ENCODE assay signal across 8 cellular contexts in the genomic region with DNA sequence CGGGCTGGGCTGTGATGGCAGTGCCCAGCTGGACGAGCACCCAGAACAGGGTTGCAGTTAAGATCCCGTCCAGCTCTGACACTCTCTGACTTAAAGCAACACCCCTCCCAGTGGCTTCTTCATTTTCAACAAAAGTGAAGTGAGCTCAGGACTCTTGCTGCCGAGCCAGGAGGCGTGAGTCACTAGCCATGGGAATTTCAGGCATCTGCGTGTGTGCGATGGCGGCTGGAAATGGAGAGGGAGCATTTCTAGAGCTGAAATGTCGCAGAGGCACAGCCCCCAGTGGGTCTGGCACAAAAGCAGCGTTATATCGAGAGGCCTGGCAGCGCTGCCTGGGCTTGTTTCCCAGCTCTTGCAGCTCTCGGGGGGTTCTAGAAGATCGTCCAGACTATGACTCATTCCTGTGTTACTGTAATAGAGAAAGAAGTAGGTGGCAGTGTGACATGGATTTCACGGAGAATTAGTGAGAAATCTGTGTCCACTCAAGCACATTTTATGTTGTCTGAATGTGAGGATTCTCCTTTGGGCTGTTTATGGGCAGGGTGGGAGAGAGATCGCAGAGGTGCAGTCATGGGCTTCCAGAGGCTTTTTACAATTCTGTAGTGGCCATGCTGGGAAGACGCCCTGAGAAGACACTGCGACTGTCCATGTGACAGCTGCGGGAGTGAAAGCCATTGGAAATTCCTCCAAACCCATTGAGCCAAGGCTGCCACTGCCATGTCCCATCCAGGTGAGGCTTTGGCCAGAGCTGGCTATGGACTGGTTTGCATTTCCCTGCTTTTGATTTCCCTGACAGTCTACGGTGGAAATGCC.
DNase-seq lines count a peak whose midpoint lies in the region; ATAC-seq and TF ChIP-seq lines count a peak whose summit lies in the region.

No MANE protein-coding gene starts in this region.

- H3K4me3 Mint-ChIP-seq in neural crest cell = peak overlapping the region; percentile 4

- H2AFZ ChIP-seq in fibroblast of lung (ENCODE audit: low read length) = peak overlapping the region; percentile 50

- no peaks in the 10 kb centered on the region for H3K36me3 Mint-ChIP-seq in neural crest cell (ENCODE audit: low read depth)
- H3K36me3 Mint-ChIP-seq in activated naive CD4-positive, alpha-beta T cell treated with anti-CD3 and anti-CD28 coated beads, Interleukin-2, amount 50 U/mL, for 72 hours = no peaks in the 10 kb centered on the region

- peak overlapping the region; percentile 1 to 40 (median 22) for H3K4me3 ChIP-seq in fibroblast of lung (replicated peaks in 1 of 4; ENCODE audit: control extremely low read depth in 1 of 4, insufficient read depth in 1 of 4, low read depth in 3 of 4, low read length in 4 of 4)

- H3K79me2 ChIP-seq in fibroblast of lung (ENCODE audit: control insufficient read depth, insufficient read depth, low read length) = no peaks in the 10 kb centered on the region

- peaks cover 2% of the 10 kb centered on the region for H3K27me3 Mint-ChIP-seq in neural crest cell (ENCODE audit: low read depth)

- H3K9me3 Mint-ChIP-seq in neural crest cell = peaks cover 11% of the 10 kb centered on the region
- peaks cover 0 to 3% of the 10 kb centered on the region in 2 donors for H3K9me3 Mint-ChIP-seq in activated naive CD4-positive, alpha-beta T cell treated with anti-CD3 and anti-CD28 coated beads, Interleukin-2, amount 50 U/mL, for 72 hours

- H3K4me2 ChIP-seq in fibroblast of lung (ENCODE audit: extremely low read depth, insufficient read depth, low read length) = peak overlapping the region; percentile 78

- H3K27ac Mint-ChIP-seq in neural crest cell (ENCODE audit: unreplicated experiment) = peak overlapping the region; percentile 39
- H3K27ac Mint-ChIP-seq in activated naive CD4-positive, alpha-beta T cell treated with anti-CD3 and anti-CD28 coated beads, Interleukin-2, amount 50 U/mL, for 72 hours = no peak overlapping the region

- H3K9me3 ChIP-seq in fibroblast of lung (ENCODE audit: control insufficient read depth, insufficient read depth, low read depth, low read length) = no peaks in the 10 kb centered on the region

- peak; percentile 76 for DNase-seq in AG09319 (ENCODE audit: extremely low read depth, low read depth)
- peak; percentile 81 for DNase-seq in RKO (ENCODE audit: low spot score)
- peak; percentile 95 to 96 for DNase-seq in fibroblast of lung (ENCODE audit: low read depth in 2 of 2)
- no peak for DNase-seq in neural crest cell (ENCODE audit: low read depth, low spot score)
- DNase-seq in NCI-H1694 treated with DMSO at 0.1 percent for 48 hours (lab: John Stamatoyannopoulos, UW) = no peak
- DNase-seq in activated naive CD4-positive, alpha-beta T cell treated with anti-CD3 and anti-CD28 coated beads, Interleukin-2, amount 50 U/mL, for 72 hours (ENCODE audit: low spot score in 2 of 2) = no peak

- ATAC-seq in activated naive CD4-positive, alpha-beta T cell treated with anti-CD3 and anti-CD28 coated beads, Interleukin-2, amount 50 U/mL, for 72 hours = no peak
- no peak for ATAC-seq in GM19324 (IDR thresholded peaks at IDR 0.05; ENCODE audit: low FRiP score, unreplicated experiment)
- ATAC-seq in HG02642 (IDR thresholded peaks at IDR 0.05; ENCODE audit: poor library complexity, unreplicated experiment) = no peak

- peaks cover 36% of the 10 kb centered on the region for H3K4me1 Mint-ChIP-seq in neural crest cell

- H3K27ac ChIP-seq in fibroblast of lung (ENCODE audit: insufficient read depth, low read length) = peak overlapping the region; percentile 72

- peaks cover 39% of the 10 kb centered on the region for H3K4me1 ChIP-seq in fibroblast of lung (ENCODE audit: control insufficient read depth, extremely low read depth, insufficient read depth, low read length)

- no peaks in the 10 kb centered on the region for H3K27me3 ChIP-seq in fibroblast of lung (ENCODE audit: control insufficient read depth, insufficient read depth, low read length)

- TF ChIP-seq CTCF in AG09319 (IDR thresholded peaks at IDR 0.05; ENCODE audit: low read depth, low read length) = no peak; the same call in 1 of the 2 replicates
- peak in 1 of 2 donors; percentile 16 for TF ChIP-seq CTCF in fibroblast of lung (conservative IDR thresholded peaks at IDR 0.05 in 1 of 2, IDR thresholded peaks at IDR 0.05 in 1 of 2; ENCODE audit: low read depth in 1 of 2, low read length in 2 of 2)
- TF ChIP-seq CTCF in neural crest cell (conservative IDR thresholded peaks at IDR 0.05) = no peak

- peak overlapping the region; percentile 40 for H3K9ac ChIP-seq in fibroblast of lung (ENCODE audit: insufficient read depth, low read length)

- no peaks in the 10 kb centered on the region for H3K36me3 ChIP-seq in fibroblast of lung (ENCODE audit: control insufficient read depth, insufficient read depth, low read length)

- no peaks in the 10 kb centered on the region for H4K20me1 ChIP-seq in fibroblast of lung (ENCODE audit: control insufficient read depth, extremely low read depth, insufficient read depth, low read length)

Comparison
In these comparisons a context has a peak if more than half of its experiments do, and no peak if none do; other contexts are left out.
1. DNase-seq: peak in AG09319 (single experiment), RKO (single experiment) and fibroblast of lung (2 of 2); none in neural crest cell (single experiment), NCI-H1694 treated with DMSO at 0.1 percent for 48 hours (single experiment) and activated naive CD4-positive, alpha-beta T cell treated with anti-CD3 and anti-CD28 coated beads, Interleukin-2, amount 50 U/mL, for 72 hours (0 of 2).